Comparison of ENCODE assay signal across 26 cellular contexts in genomic region chr12:55610598-55610997, GRCh38. TPM values are rescaled to one million over a fixed set of nuclear protein-coding genes. Genes with fewer than 3 reads are reported as not detected.
"Had no signal": no experiment of that assay in that cellular context is flagged by ENCODE, and none has a peak within 500 bp of the region (broad histone marks: within the 10 kb centered on the region; RNA-seq: fewer than 3 reads in every experiment).

No MANE protein-coding gene starts in this region.

- H3K9ac ChIP-seq: neural progenitor cell had no signal

- H3K4me3 Mint-ChIP-seq: natural killer cell treated with Interleukin-12 subunit alpha and Interleukin-12 subunit beta and Interleukin-15 and Interleukin-18, amount 100 ng/mL, for 72 hours; neural progenitor cell; type B pancreatic cell had no signal

- H3K4me2 ChIP-seq: neural progenitor cell had no signal

- H3K27me3 ChIP-seq: gastroesophageal sphincter, neural progenitor cell, ovary, right atrium auricular region, sigmoid colon, suprapubic skin, thyroid gland had no signal

- H2AFZ ChIP-seq: neural progenitor cell had no signal

- H3K9me3 ChIP-seq: ovary, suprapubic skin, thyroid gland had no signal

- H3K4me3 ChIP-seq: esophagus squamous epithelium, gastroesophageal sphincter, lung, neural progenitor cell, ovary, right atrium auricular region, sigmoid colon, skin epidermis, suprapubic skin, thyroid gland had no signal

- H3K4me1 ChIP-seq: esophagus squamous epithelium, gastroesophageal sphincter, neural progenitor cell, right atrium auricular region, sigmoid colon, suprapubic skin, thyroid gland had no signal

- H3K4me1 Mint-ChIP-seq: neural progenitor cell had no signal

- H3K36me3 Mint-ChIP-seq: neural progenitor cell, type B pancreatic cell had no signal

- ATAC-seq: gastroesophageal sphincter; left colon; left ventricle myocardium superior; natural killer cell treated with Interleukin-12 subunit alpha and Interleukin-12 subunit beta and Interleukin-15 and Interleukin-18, amount 100 ng/mL, for 72 hours had no signal

- DNase-seq: effector memory CD4-positive, alpha-beta T cell; esophagus squamous epithelium; foreskin fibroblast; glutamatergic neuron; left colon; left ventricle myocardium superior; mesenchymal stem cell; midbrain; nucleus accumbens; ovary; sigmoid colon; stimulated activated CD4-positive, alpha-beta T cell treated with anti-CD3 and anti-CD28 coated beads, Interleukin-2, amount 100 ng/mL, for 24 hours; stimulated activated CD4-positive, alpha-beta T cell treated with anti-CD3 and anti-CD28 coated beads, Interleukin-4, amount 100 ng/mL, for 4 hours; stimulated activated naive CD4-positive, alpha-beta T cell; thyroid gland had no signal

- H3K36me3 ChIP-seq: esophagus squamous epithelium, gastroesophageal sphincter, neural progenitor cell, ovary, right atrium auricular region, sigmoid colon, suprapubic skin, thyroid gland had no signal

- H3K27ac ChIP-seq: epithelial cell of prostate, esophagus squamous epithelium, gastroesophageal sphincter, neural progenitor cell, ovary, right atrium auricular region, sigmoid colon, skin epidermis, suprapubic skin, thyroid gland had no signal

RNA-seq across cellular contexts. Expression of gene OR10P1, which starts 26.1 kb away (rescaled TPM):
- total RNA-seq: esophagus squamous epithelium; gastroesophageal sphincter; kidney epithelial cell; left colon; left ventricle myocardium superior; lung; natural killer cell treated with Interleukin-12 subunit alpha and Interleukin-12 subunit beta and Interleukin-15 and Interleukin-18, amount 100 ng/mL, for 72 hours; ovary; posterior vena cava; right atrium auricular region; sigmoid colon; suprapubic skin; thyroid gland had no signal
- polyA plus RNA-seq: lung, ovary, sigmoid colon had no signal

RNA-seq across cellular contexts. Expression of gene OR2AP1, which starts 38.3 kb away (rescaled TPM):
- total RNA-seq: esophagus squamous epithelium; gastroesophageal sphincter; kidney epithelial cell; left colon; left ventricle myocardium superior; lung; natural killer cell treated with Interleukin-12 subunit alpha and Interleukin-12 subunit beta and Interleukin-15 and Interleukin-18, amount 100 ng/mL, for 72 hours; ovary; posterior vena cava; right atrium auricular region; sigmoid colon; suprapubic skin; thyroid gland had no signal
- polyA plus RNA-seq: lung, ovary, sigmoid colon had no signal
